In genomic region chr7:64562621-64563275, GRCh38 we compare ENCODE assay signal across 1 cellular context.
TF ChIP-seq lines count a peak whose summit lies in the region.

Gene ZNF680, minus strand, starts transcription at chr7:64563071. Its CDS starts 117 bp downstream, at chr7:64562954.

TF ChIP-seq in GM12878, 131 proteins besides CTCF, POLR2A, EP300 and RAD21 (continued from another document and continues in another):
- TF ChIP-seq ZNF274 (IDR thresholded peaks at IDR 0.05; ENCODE audit: insufficient read depth, insufficient read length) (no peak), EED (IDR thresholded peaks at IDR 0.05; ENCODE audit: low read depth) (no peak), ZBTB40 (IDR thresholded peaks at IDR 0.05; ENCODE audit: borderline replicate concordance) (peak; percentile 35; the same call in 1 of the 2 replicates), RFX5 (IDR thresholded peaks at IDR 0.05; ENCODE audit: low read depth, low read length) (0 out of 2 replicates have a peak, but pooled peaks have one; percentile 55), CHD4 (IDR thresholded peaks at IDR 0.05) (no peak), CREB1 (IDR thresholded peaks at IDR 0.05; ENCODE audit: low read depth) (peak; percentile 41; the same call in 1 of the 2 replicates), ASH2L (IDR thresholded peaks at IDR 0.05; ENCODE audit: borderline replicate concordance, low read depth) (no peak), HCFC1 (IDR thresholded peaks at IDR 0.05; ENCODE audit: low read length) (peak; percentile 14; the same call in 1 of the 2 replicates), SMC3 (IDR thresholded peaks at IDR 0.05; ENCODE audit: borderline replicate concordance, low read length) (no peak), CBFB (IDR thresholded peaks at IDR 0.05; ENCODE audit: low read depth) (no peak), RAD51 (IDR thresholded peaks at IDR 0.05) (no peak), BACH1 (IDR thresholded peaks at IDR 0.05; ENCODE audit: borderline replicate concordance) (no peak), IRF4 (IDR thresholded peaks at IDR 0.05; ENCODE audit: low read depth, low read length) (no peak), MXI1 (IDR thresholded peaks at IDR 0.05; ENCODE audit: low read depth, low read length) (no peak), POU2F2 (IDR thresholded peaks at IDR 0.05; ENCODE audit: borderline replicate concordance, low read depth, low read length) (0 out of 3 replicates have a peak, but pooled peaks have one; percentile 34), RBBP5 (conservative IDR thresholded peaks at IDR 0.05) (no peak), JUND (IDR thresholded peaks at IDR 0.05; ENCODE audit: low read depth, low read length) (no peak), SMAD5 (IDR thresholded peaks at IDR 0.05; ENCODE audit: low read depth) (no peak), PKNOX1 (IDR thresholded peaks at IDR 0.05) (peak; percentile 97), USF1 (IDR thresholded peaks at IDR 0.05; ENCODE audit: borderline replicate concordance, extremely low read length, insufficient read depth, low read depth, low read length) (no peak), SMARCA5 (IDR thresholded peaks at IDR 0.05) (no peak), ZBTB33 (IDR thresholded peaks at IDR 0.05) (no peak), GABPA (IDR thresholded peaks at IDR 0.05; ENCODE audit: low read depth) (peak; percentile 38; the same call in 1 of the 2 replicates), HDGF (IDR thresholded peaks at IDR 0.05) (no peak), IKZF2 (IDR thresholded peaks at IDR 0.05) (no peak), NFXL1 (IDR thresholded peaks at IDR 0.05; ENCODE audit: borderline replicate concordance) (no peak), ETV6 (conservative IDR thresholded peaks at IDR 0.05 in 1 of 2, IDR thresholded peaks at IDR 0.05 in 1 of 2; ENCODE audit: borderline replicate concordance in 1 of 2, low read depth in 1 of 2) (no peak), KAT2A (conservative IDR thresholded peaks at IDR 0.05; ENCODE audit: control insufficient read depth, low read depth, low read length) (no peak), POLR2AphosphoS5 (IDR thresholded peaks at IDR 0.05; ENCODE audit: low read length) (peak; percentile 93), ZNF622 (IDR thresholded peaks at IDR 0.05) (no peak), IKZF1 (conservative IDR thresholded peaks at IDR 0.05) (peak; percentile 42; the same call in 1 of the 2 replicates), RB1 (IDR thresholded peaks at IDR 0.05; ENCODE audit: borderline replicate concordance) (0 out of 2 replicates have a peak, but pooled peaks have one; percentile 32), WRNIP1 (IDR thresholded peaks at IDR 0.05; ENCODE audit: borderline replicate concordance, low read depth, low read length) (no peak), ZNF217 (IDR thresholded peaks at IDR 0.05) (no peak), NFIC (IDR thresholded peaks at IDR 0.05; ENCODE audit: low read depth, low read length) (no peak), E4F1 (IDR thresholded peaks at IDR 0.05; ENCODE audit: borderline replicate concordance, partially characterized antibody) (peak; percentile 55), SRF (IDR thresholded peaks at IDR 0.05; ENCODE audit: low read depth in 2 of 2, low read length in 2 of 2) (no peak), TCF12 (IDR thresholded peaks at IDR 0.05; ENCODE audit: low read depth, low read length) (no peak), TBL1XR1 (IDR thresholded peaks at IDR 0.05; ENCODE audit: low read depth, low read length) (no peak), IRF3 (IDR thresholded peaks at IDR 0.05) (peak; percentile 73), CHD1 (IDR thresholded peaks at IDR 0.05; ENCODE audit: low read depth, low read length) (no peak), BCL11A (IDR thresholded peaks at IDR 0.05; ENCODE audit: low read depth, low read length) (no peak), SREBF1 (IDR thresholded peaks at IDR 0.05; ENCODE audit: low read length) (no peak), GATAD2B (conservative IDR thresholded peaks at IDR 0.05; ENCODE audit: low read depth) (no peak; the same call in 1 of the 2 replicates)
- TF ChIP-seq, protein P1, sequence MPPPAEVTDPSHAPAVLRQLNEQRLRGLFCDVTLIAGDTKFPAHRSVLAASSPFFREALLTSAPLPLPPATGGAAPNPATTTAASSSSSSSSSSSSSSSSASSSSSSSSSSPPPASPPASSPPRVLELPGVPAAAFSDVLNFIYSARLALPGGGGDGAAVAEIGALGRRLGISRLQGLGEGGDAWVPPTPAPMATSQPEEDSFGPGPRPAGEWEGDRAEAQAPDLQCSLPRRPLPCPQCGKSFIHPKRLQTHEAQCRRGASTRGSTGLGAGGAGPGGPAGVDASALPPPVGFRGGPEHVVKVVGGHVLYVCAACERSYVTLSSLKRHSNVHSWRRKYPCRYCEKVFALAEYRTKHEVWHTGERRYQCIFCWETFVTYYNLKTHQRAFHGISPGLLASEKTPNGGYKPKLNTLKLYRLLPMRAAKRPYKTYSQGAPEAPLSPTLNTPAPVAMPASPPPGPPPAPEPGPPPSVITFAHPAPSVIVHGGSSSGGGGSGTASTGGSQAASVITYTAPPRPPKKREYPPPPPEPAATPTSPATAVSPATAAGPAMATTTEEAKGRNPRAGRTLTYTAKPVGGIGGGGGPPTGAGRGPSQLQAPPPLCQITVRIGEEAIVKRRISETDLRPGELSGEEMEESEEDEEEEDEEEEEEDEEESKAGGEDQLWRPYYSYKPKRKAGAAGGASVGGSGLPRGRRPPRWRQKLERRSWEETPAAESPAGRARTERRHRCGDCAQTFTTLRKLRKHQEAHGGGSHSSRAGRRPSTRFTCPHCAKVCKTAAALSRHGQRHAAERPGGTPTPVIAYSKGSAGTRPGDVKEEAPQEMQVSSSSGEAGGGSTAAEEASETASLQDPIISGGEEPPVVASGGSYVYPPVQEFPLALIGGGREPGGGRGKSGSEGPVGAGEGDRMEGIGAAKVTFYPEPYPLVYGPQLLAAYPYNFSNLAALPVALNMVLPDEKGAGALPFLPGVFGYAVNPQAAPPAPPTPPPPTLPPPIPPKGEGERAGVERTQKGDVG (CRISPR knock-in tag; IDR thresholded peaks at IDR 0.05), result no peak
- TF ChIP-seq, protein P2, sequence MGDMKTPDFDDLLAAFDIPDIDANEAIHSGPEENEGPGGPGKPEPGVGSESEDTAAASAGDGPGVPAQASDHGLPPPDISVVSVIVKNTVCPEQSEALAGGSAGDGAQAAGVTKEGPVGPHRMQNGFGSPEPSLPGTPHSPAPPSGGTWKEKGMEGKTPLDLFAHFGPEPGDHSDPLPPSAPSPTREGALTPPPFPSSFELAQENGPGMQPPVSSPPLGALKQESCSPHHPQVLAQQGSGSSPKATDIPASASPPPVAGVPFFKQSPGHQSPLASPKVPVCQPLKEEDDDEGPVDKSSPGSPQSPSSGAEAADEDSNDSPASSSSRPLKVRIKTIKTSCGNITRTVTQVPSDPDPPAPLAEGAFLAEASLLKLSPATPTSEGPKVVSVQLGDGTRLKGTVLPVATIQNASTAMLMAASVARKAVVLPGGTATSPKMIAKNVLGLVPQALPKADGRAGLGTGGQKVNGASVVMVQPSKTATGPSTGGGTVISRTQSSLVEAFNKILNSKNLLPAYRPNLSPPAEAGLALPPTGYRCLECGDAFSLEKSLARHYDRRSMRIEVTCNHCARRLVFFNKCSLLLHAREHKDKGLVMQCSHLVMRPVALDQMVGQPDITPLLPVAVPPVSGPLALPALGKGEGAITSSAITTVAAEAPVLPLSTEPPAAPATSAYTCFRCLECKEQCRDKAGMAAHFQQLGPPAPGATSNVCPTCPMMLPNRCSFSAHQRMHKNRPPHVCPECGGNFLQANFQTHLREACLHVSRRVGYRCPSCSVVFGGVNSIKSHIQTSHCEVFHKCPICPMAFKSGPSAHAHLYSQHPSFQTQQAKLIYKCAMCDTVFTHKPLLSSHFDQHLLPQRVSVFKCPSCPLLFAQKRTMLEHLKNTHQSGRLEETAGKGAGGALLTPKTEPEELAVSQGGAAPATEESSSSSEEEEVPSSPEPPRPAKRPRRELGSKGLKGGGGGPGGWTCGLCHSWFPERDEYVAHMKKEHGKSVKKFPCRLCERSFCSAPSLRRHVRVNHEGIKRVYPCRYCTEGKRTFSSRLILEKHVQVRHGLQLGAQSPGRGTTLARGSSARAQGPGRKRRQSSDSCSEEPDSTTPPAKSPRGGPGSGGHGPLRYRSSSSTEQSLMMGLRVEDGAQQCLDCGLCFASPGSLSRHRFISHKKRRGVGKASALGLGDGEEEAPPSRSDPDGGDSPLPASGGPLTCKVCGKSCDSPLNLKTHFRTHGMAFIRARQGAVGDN (IDR thresholded peaks at IDR 0.05), result no peak
- TF ChIP-seq, protein P3, sequence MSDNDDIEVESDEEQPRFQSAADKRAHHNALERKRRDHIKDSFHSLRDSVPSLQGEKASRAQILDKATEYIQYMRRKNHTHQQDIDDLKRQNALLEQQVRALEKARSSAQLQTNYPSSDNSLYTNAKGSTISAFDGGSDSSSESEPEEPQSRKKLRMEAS (IDR thresholded peaks at IDR 0.05; ENCODE audit: low read depth, low read length), result no peak
